In genomic region chr7:27099839-27100225, GRCh38 we compare ENCODE assay signal across 23 cellular contexts. TPM values are rescaled to one million over a fixed set of nuclear protein-coding genes. Genes with fewer than 3 reads are reported as not detected.
DNase-seq lines count a peak whose midpoint lies in the region; ATAC-seq, FAIRE-seq and TF ChIP-seq lines count a peak whose summit lies in the region.
"Had no signal": no experiment of that assay in that cellular context is flagged by ENCODE, and none has a peak within 500 bp of the region (broad histone marks: within the 10 kb centered on the region; RNA-seq: fewer than 3 reads in every experiment).

No MANE protein-coding gene starts in this region.

- POLR2A ChIA-PET in endothelial cell of umbilical vein (lab: Charles Lee) (interaction anchor here (0.8 to 1.2 kb wide), 3 partner anchors 22 to 236 kb away, joined by 3 to 4 read pairs (median 4); partner anchors contain the start of gene SKAP2), T-cell (lab: Charles Lee) (interaction anchor here in 1 of 2 donors (0.7 kb wide), 1 partner anchor 20 kb away, joined by 3 read pairs; no protein-coding TSS in a partner anchor)

- 60 to 67% (median 62%) methylated on average over 1 of the region's 1 CpG for WGBS in small intestine, 3 donors

- H3K27me3 ChIP-seq in Peyer's patch (no peaks in the 10 kb centered on the region), endothelial cell of umbilical vein (ENCODE audit: control insufficient read depth in 2 of 2, insufficient read depth in 2 of 2, low read length in 2 of 2) (no peaks in the 10 kb centered on the region), stomach smooth muscle (ENCODE audit: control insufficient read depth in 1 of 2, insufficient read depth in 2 of 2, low read length in 2 of 2) (no peaks in the 10 kb centered on the region), small intestine (ENCODE audit: control insufficient read depth in 2 of 2, insufficient read depth in 2 of 2, low read length in 2 of 2) (peaks cover 11 to 12% of the 10 kb centered on the region in 2 donors)

- no peak overlapping the region for H2AFZ ChIP-seq in endothelial cell of umbilical vein (ENCODE audit: low read depth, low read length)
- H2AFZ ChIP-seq: GM23338 had no signal

- TF ChIP-seq CTCF in Peyer's patch (IDR thresholded peaks at IDR 0.05) (no peak), endothelial cell of umbilical vein (IDR thresholded peaks at IDR 0.05; ENCODE audit: extremely low read depth in 1 of 2, insufficient read depth in 1 of 2, low read depth in 1 of 2, low read length in 2 of 2) (no peak)

- peak overlapping the region; percentile 74 for H3K4me2 ChIP-seq in endothelial cell of umbilical vein (ENCODE audit: insufficient read depth, low read length)

- dilution Hi-C loops in endothelial cell of umbilical vein (cut with MboI; ENCODE audit: extremely low pct_ligation_motif_present, low sequenced_read_pairs) = no loop called here

- H3K36me3 Mint-ChIP-seq in T-cell = peaks cover 24% of the 10 kb centered on the region

- no peaks in the 10 kb centered on the region for H3K9me1 ChIP-seq in endothelial cell of umbilical vein (replicated peaks; ENCODE audit: control insufficient read depth, extremely low read depth, insufficient read depth, low read length)

- no peak for TF ChIP-seq POLR2A in Peyer's patch (IDR thresholded peaks at IDR 0.05)
- no peak for TF ChIP-seq POLR2A in endothelial cell of umbilical vein (IDR thresholded peaks at IDR 0.05; ENCODE audit: low read depth, low read length)

- CTCF ChIA-PET in endothelial cell of umbilical vein (lab: Charles Lee) (interaction anchor here (0.9 to 9.6 kb wide), 10 partner anchors 10 to 413 kb away, joined by 3 to 124 read pairs (median 4); partner anchors contain the start of genes HOXA5 and HOXA9), T-cell (lab: Charles Lee) (interaction anchor here (0.5 to 0.7 kb wide), 2 partner anchors 81 to 766 kb away, joined by 3 to 4 read pairs; no protein-coding TSS in a partner anchor)

- H3K36me3 ChIP-seq in Peyer's patch (no peaks in the 10 kb centered on the region), endothelial cell of umbilical vein (ENCODE audit: control insufficient read depth in 2 of 2, extremely low read depth in 1 of 2, insufficient read depth in 2 of 2, low read length in 2 of 2) (peaks cover 0 to 3% of the 10 kb centered on the region in 2 experiments), stomach smooth muscle (ENCODE audit: control insufficient read depth in 2 of 2, insufficient read depth in 2 of 2, low read length in 2 of 2) (no peaks in the 10 kb centered on the region), small intestine (ENCODE audit: control insufficient read depth in 2 of 2, insufficient read depth in 2 of 2, low read length in 2 of 2) (no peaks in the 10 kb centered on the region)
- H3K36me3 ChIP-seq: heart left ventricle had no signal

- no peaks in the 10 kb centered on the region for H4K20me1 ChIP-seq in endothelial cell of umbilical vein (replicated peaks; ENCODE audit: control insufficient read depth, extremely low read depth, insufficient read depth, low read length)

- ATAC-seq in T-cell (replicated peaks in 1 of 4) = no peak
- ATAC-seq: esophagus mucosa; GM23338; heart left ventricle; right cardiac atrium; stimulated activated naive B cell treated with anti-CD40 and anti-IgM and Interleukin-4, amounts not matched to agents 10 μg/mL and 1 μg/mL and 100 μg/mL, for 72 hours; T-helper 17 cell had no signal

- peaks cover 39 to 52% (median 46%) of the 10 kb centered on the region in 3 donors for H3K4me1 Mint-ChIP-seq in T-cell

- H3K27ac Mint-ChIP-seq in T-cell = no peak overlapping the region
- H3K27ac Mint-ChIP-seq: activated B cell treated with CpG ODN at 0.5 μM for 24 hours; activated naive CD8-positive, alpha-beta T cell treated with anti-CD3 and anti-CD28 coated beads for 36 hours; activated T-helper 1 cell treated with anti-CD3 and anti-CD28 coated beads, Interleukin-12 subunit alpha, Interleukin-12 subunit beta, Interleukin-2, Interleukin-4 antibody, amounts not matched to agents 30 ng/mL and 10 ng/mL and 1 ng/mL, durations not matched to agents 14 hours and 24 hours and 36 hours; CD4-positive, alpha-beta memory T cell; GM23338; T-helper 17 cell had no signal

- H3K79me2 ChIP-seq in endothelial cell of umbilical vein (ENCODE audit: control insufficient read depth, insufficient read depth, low read length) = peaks cover 94% of the 10 kb centered on the region

- H3K4me3 Mint-ChIP-seq in T-cell = no peak overlapping the region
- H3K4me3 Mint-ChIP-seq: activated B cell treated with CpG ODN at 0.5 μM for 24 hours; activated naive CD8-positive, alpha-beta T cell treated with anti-CD3 and anti-CD28 coated beads for 36 hours; activated T-helper 1 cell treated with anti-CD3 and anti-CD28 coated beads, Interleukin-12 subunit alpha, Interleukin-12 subunit beta, Interleukin-2, Interleukin-4 antibody, amounts not matched to agents 30 ng/mL and 10 ng/mL and 1 ng/mL, durations not matched to agents 14 hours and 24 hours and 36 hours; GM23338; stimulated activated naive B cell treated with anti-CD40 and anti-IgM and Interleukin-4, amounts not matched to agents 10 μg/mL and 1 μg/mL and 100 μg/mL, for 72 hours; T-helper 17 cell had no signal

- no peak for DNase-seq in Peyer's patch
- peak; percentile 52 for DNase-seq in endothelial cell of umbilical vein (ENCODE audit: low read depth, low spot score)
- DNase-seq in medulla oblongata (ENCODE audit: extremely low spot score) = peak; percentile 18
- DNase-seq in T-cell = no peak
- DNase-seq in small intestine = no peak
- no peak for DNase-seq in NK-92 treated with Interleukin-12 subunit alpha and Interleukin-12 subunit beta, amount 100 ng/mL, for 24 hours (lab: John Stamatoyannopoulos, UW)
- no peak for DNase-seq in activated CD8-positive, alpha-beta memory T cell treated with anti-CD3 and anti-CD28 coated beads, Interleukin-2, amount 50 U/mL, for 48 hours
- DNase-seq: activated B cell treated with CpG ODN at 0.5 μM for 24 hours; activated naive CD8-positive, alpha-beta T cell treated with anti-CD3 and anti-CD28 coated beads for 36 hours; CD4-positive, alpha-beta memory T cell; heart left ventricle; NCI-H2029 treated with DMSO at 0.1 percent for 48 hours; nucleus accumbens; right cardiac atrium; SHP77; stimulated activated naive B cell treated with anti-CD40 and anti-IgM and Interleukin-4, amounts not matched to agents 10 μg/mL and 1 μg/mL and 100 μg/mL, for 72 hours; T-helper 17 cell had no signal

- H3K9ac ChIP-seq in endothelial cell of umbilical vein (replicated peaks; ENCODE audit: extremely low read depth, insufficient read depth, low read length) (peak overlapping the region; percentile 71), stomach smooth muscle (ENCODE audit: low read length in 2 of 2) (peak overlapping the region; percentile 7 to 92)

- no peak for FAIRE-seq in endothelial cell of umbilical vein (lab: Jason Lieb, UNC)
- no peak for FAIRE-seq in small intestine (lab: Jason Lieb, UNC)

- peaks cover 0 to 30% (median 5%) of the 10 kb centered on the region in 4 donors for H3K4me1 ChIP-seq in Peyer's patch
- peaks cover 71% of the 10 kb centered on the region for H3K4me1 ChIP-seq in endothelial cell of umbilical vein (ENCODE audit: control insufficient read depth, extremely low read depth, insufficient read depth, low read length)
- peaks cover 34% of the 10 kb centered on the region for H3K4me1 ChIP-seq in stomach smooth muscle (ENCODE audit: control insufficient read depth, insufficient read depth, low read length)
- peaks cover 2% of the 10 kb centered on the region in 2 donors for H3K4me1 ChIP-seq in small intestine (ENCODE audit: control insufficient read depth in 2 of 2, insufficient read depth in 1 of 2, low read depth in 1 of 2, low read length in 1 of 2)

- intact Hi-C loops in endothelial cell of umbilical vein (cut with micrococcal nuclease) = loop anchor here (5.0 kb wide), 1 partner anchor 728 kb away; no protein-coding TSS in a partner anchor

- H3K9me3 Mint-ChIP-seq in T-cell = no peaks in the 10 kb centered on the region
- H3K9me3 Mint-ChIP-seq: activated B cell treated with CpG ODN at 0.5 μM for 24 hours; activated naive CD8-positive, alpha-beta T cell treated with anti-CD3 and anti-CD28 coated beads for 36 hours; activated T-helper 1 cell treated with anti-CD3 and anti-CD28 coated beads, Interleukin-12 subunit alpha, Interleukin-12 subunit beta, Interleukin-2, Interleukin-4 antibody, amounts not matched to agents 30 ng/mL and 10 ng/mL and 1 ng/mL, durations not matched to agents 14 hours and 24 hours and 36 hours; stimulated activated naive B cell treated with anti-CD40 and anti-IgM and Interleukin-4, amounts not matched to agents 10 μg/mL and 1 μg/mL and 100 μg/mL, for 72 hours had no signal

- H3K4me3 ChIP-seq in Peyer's patch (no peak overlapping the region), endothelial cell of umbilical vein (replicated peaks in 1 of 3; ENCODE audit: insufficient read depth in 1 of 3, low read depth in 1 of 3, low read length in 3 of 3) (peak overlapping the region in 1 of 3 experiments; percentile 92), stomach smooth muscle (ENCODE audit: low read length in 2 of 2) (peak overlapping the region; percentile 96 to 97), small intestine (ENCODE audit: low read depth in 1 of 2, low read length in 2 of 2) (no peak overlapping the region)

- BruUV-seq in endothelial cell of umbilical vein (replicated peaks; lab: Mats Ljungman, UMichigan) = no TSS peak

- H3K27me3 Mint-ChIP-seq in T-cell = peaks cover 59 to 83% of the 10 kb centered on the region in 2 donors

- no peaks in the 10 kb centered on the region for H3K9me3 ChIP-seq in Peyer's patch
- no peaks in the 10 kb centered on the region for H3K9me3 ChIP-seq in endothelial cell of umbilical vein (replicated peaks; ENCODE audit: control insufficient read depth, insufficient read depth, low read length)
- no peaks in the 10 kb centered on the region for H3K9me3 ChIP-seq in stomach smooth muscle (ENCODE audit: control insufficient read depth in 2 of 2, low read length in 2 of 2)
- H3K9me3 ChIP-seq in small intestine (ENCODE audit: control insufficient read depth, low read depth) = no peaks in the 10 kb centered on the region
- H3K9me3 ChIP-seq: heart left ventricle had no signal

- peak overlapping the region in 3 of 4 donors; percentile 47 to 93 (median 83) for H3K27ac ChIP-seq in Peyer's patch
- peak overlapping the region; percentile 93 for H3K27ac ChIP-seq in endothelial cell of umbilical vein (ENCODE audit: insufficient read depth, low read depth, low read length)
- peak overlapping the region; percentile 97 for H3K27ac ChIP-seq in stomach smooth muscle (ENCODE audit: low read length)
- H3K27ac ChIP-seq in small intestine (ENCODE audit: low read depth in 1 of 2, low read length in 1 of 2) = peak overlapping the region in 1 of 2 donors; percentile 13

RNA-seq across cellular contexts. Expression of gene HOXA2, which starts 2.7 kb away (rescaled TPM):
- total RNA-seq in Peyer's patch (10 to 100 TPM in 1 of 4 donors, 1 to 10 TPM in 3; 4.7 to 24.8 (median 8.9) TPM), endothelial cell of umbilical vein (2.2 and 2.3 TPM in 2 replicates), T-cell (not detected)
- polyA plus RNA-seq in endothelial cell of umbilical vein (1.6 and 1.9 TPM in 2 replicates), small intestine (under 1 TPM in 1 of 3 donors, not detected in 2; 0.97 TPM)
- polyA plus RNA-seq in endothelial cell of umbilical vein (2011; cell fraction: cytosol; rRNA removed) = 1.2 and 1.4 TPM in 2 replicates
- 4.1 and 4.8 TPM in 2 replicates for polyA plus RNA-seq in endothelial cell of umbilical vein (2011; cell fraction: nucleus; rRNA removed)
- 1.1 and 2.0 TPM in 2 replicates for polyA plus RNA-seq in endothelial cell of umbilical vein (2012)
- polyA minus RNA-seq in endothelial cell of umbilical vein = 0.68 and 0.98 TPM in 2 replicates
- not detected for polyA minus RNA-seq in endothelial cell of umbilical vein (2011; cell fraction: cytosol; rRNA and poly(A)+ RNA removed)
- polyA minus RNA-seq in endothelial cell of umbilical vein (2011; cell fraction: nucleus; rRNA and poly(A)+ RNA removed) = 2.5 and 3.0 TPM in 2 replicates
- total RNA-seq: activated B cell treated with CpG ODN at 0.5 μM for 24 hours; activated CD8-positive, alpha-beta memory T cell treated with anti-CD3 and anti-CD28 coated beads for 36 hours; activated naive CD8-positive, alpha-beta T cell treated with anti-CD3 and anti-CD28 coated beads for 36 hours; activated T-helper 1 cell treated with anti-CD3 and anti-CD28 coated beads, Interleukin-12 subunit alpha, Interleukin-12 subunit beta, Interleukin-2, Interleukin-4 antibody, amounts not matched to agents 30 ng/mL and 10 ng/mL and 1 ng/mL, durations not matched to agents 14 hours and 24 hours and 36 hours; CD4-positive, alpha-beta memory T cell; GM23338; T-helper 17 cell had no signal
- polyA plus RNA-seq: CD4-positive, alpha-beta memory T cell; GM23338; IgD-negative memory B cell had no signal

RNA-seq across cellular contexts. Expression of gene HOXA1, which starts 4.0 kb away (rescaled TPM):
- total RNA-seq in Peyer's patch = 1 to 10 TPM; 1.7 to 5.3 (median 1.9) TPM
- 1.5 and 2.4 TPM in 2 replicates for total RNA-seq in endothelial cell of umbilical vein
- 1.2 and 1.5 TPM in 2 replicates for polyA plus RNA-seq in endothelial cell of umbilical vein
- polyA plus RNA-seq in endothelial cell of umbilical vein (2011; cell fraction: cytosol; rRNA removed) = 0.99 and 1.2 TPM in 2 replicates
- 1.5 and 1.6 TPM in 2 replicates for polyA plus RNA-seq in endothelial cell of umbilical vein (2011; cell fraction: nucleus; rRNA removed)
- 1.4 and 2.3 TPM in 2 replicates for polyA plus RNA-seq in endothelial cell of umbilical vein (2012)
- 0.89 and 1.3 TPM in 2 replicates for polyA minus RNA-seq in endothelial cell of umbilical vein
- polyA minus RNA-seq in endothelial cell of umbilical vein (2011; cell fraction: cytosol; rRNA and poly(A)+ RNA removed) = not detected
- 1.1 and 1.3 TPM in 2 replicates for polyA minus RNA-seq in endothelial cell of umbilical vein (2011; cell fraction: nucleus; rRNA and poly(A)+ RNA removed)
- under 1 TPM; 0.28 to 0.66 (median 0.54) TPM for total RNA-seq in T-cell
- under 1 TPM in 2 of 3 donors, not detected in 1; 0.49 to 0.81 TPM for polyA plus RNA-seq in small intestine
- total RNA-seq: GM23338 had no signal
- polyA plus RNA-seq: GM23338 had no signal

RNA-seq across cellular contexts. Expression of gene HOXA4, which starts 30.7 kb away (rescaled TPM):
- 10 to 100 TPM in 1 of 4 donors, 1 to 10 TPM in 3; 2.6 to 11.5 (median 5.9) TPM for total RNA-seq in Peyer's patch
- 7.5 and 8.1 TPM in 2 replicates for total RNA-seq in endothelial cell of umbilical vein
- 4.9 and 5.8 TPM in 2 replicates for polyA plus RNA-seq in endothelial cell of umbilical vein
- 5.1 and 5.7 TPM in 2 replicates for polyA plus RNA-seq in endothelial cell of umbilical vein (2011; cell fraction: cytosol; rRNA removed)
- 16.7 and 22.7 TPM in 2 replicates for polyA plus RNA-seq in endothelial cell of umbilical vein (2011; cell fraction: nucleus; rRNA removed)
- polyA plus RNA-seq in endothelial cell of umbilical vein (2012) = 10.9 and 15.8 TPM in 2 replicates
- 2.7 TPM in 2 replicates for polyA minus RNA-seq in endothelial cell of umbilical vein
- not detected for polyA minus RNA-seq in endothelial cell of umbilical vein (2011; cell fraction: cytosol; rRNA and poly(A)+ RNA removed)
- polyA minus RNA-seq in endothelial cell of umbilical vein (2011; cell fraction: nucleus; rRNA and poly(A)+ RNA removed) = 6.6 and 7.0 TPM in 2 replicates
- under 1 TPM in 3 of 5 donors, not detected in 2; 0.25 to 0.38 (median 0.36) TPM for total RNA-seq in T-cell
- polyA plus RNA-seq in small intestine = 1 to 10 TPM in 2 of 3 donors, not detected in 1; 2.4 to 7.9 TPM
- total RNA-seq: activated naive CD8-positive, alpha-beta T cell treated with anti-CD3 and anti-CD28 coated beads for 36 hours; activated T-helper 1 cell treated with anti-CD3 and anti-CD28 coated beads, Interleukin-12 subunit alpha, Interleukin-12 subunit beta, Interleukin-2, Interleukin-4 antibody, amounts not matched to agents 30 ng/mL and 10 ng/mL and 1 ng/mL, durations not matched to agents 14 hours and 24 hours and 36 hours; GM23338 had no signal
- polyA plus RNA-seq: GM23338, IgD-negative memory B cell had no signal

RNA-seq across cellular contexts. Expression of gene HOXA5, which starts 43.6 kb away (rescaled TPM):
- total RNA-seq in Peyer's patch = 10 to 100 TPM in 3 of 4 donors, 1 to 10 TPM in 1; 8.3 to 24.3 (median 20.1) TPM
- total RNA-seq in endothelial cell of umbilical vein = 18.8 and 21.4 TPM in 2 replicates
- 18.6 and 22.1 TPM in 2 replicates for polyA plus RNA-seq in endothelial cell of umbilical vein
- 15.7 and 18.5 TPM in 2 replicates for polyA plus RNA-seq in endothelial cell of umbilical vein (2011; cell fraction: cytosol; rRNA removed)
- 29.1 and 32.2 TPM in 2 replicates for polyA plus RNA-seq in endothelial cell of umbilical vein (2011; cell fraction: nucleus; rRNA removed)
- 19.5 and 28.4 TPM in 2 replicates for polyA plus RNA-seq in endothelial cell of umbilical vein (2012)
- polyA minus RNA-seq in endothelial cell of umbilical vein = 12.0 and 16.8 TPM in 2 replicates
- polyA minus RNA-seq in endothelial cell of umbilical vein (2011; cell fraction: cytosol; rRNA and poly(A)+ RNA removed) = 1.3 TPM
- polyA minus RNA-seq in endothelial cell of umbilical vein (2011; cell fraction: nucleus; rRNA and poly(A)+ RNA removed) = 10.0 and 11.6 TPM in 2 replicates
- under 1 TPM in 2 of 5 donors, not detected in 3; 0.18 to 0.32 TPM for total RNA-seq in T-cell
- polyA plus RNA-seq in small intestine = 1 to 10 TPM in 2 of 3 donors, under 1 TPM in 1; 0.45 to 7.7 (median 2.4) TPM
- total RNA-seq: activated B cell treated with CpG ODN at 0.5 μM for 24 hours; activated CD8-positive, alpha-beta memory T cell treated with anti-CD3 and anti-CD28 coated beads for 36 hours; activated naive CD8-positive, alpha-beta T cell treated with anti-CD3 and anti-CD28 coated beads for 36 hours; activated T-helper 1 cell treated with anti-CD3 and anti-CD28 coated beads, Interleukin-12 subunit alpha, Interleukin-12 subunit beta, Interleukin-2, Interleukin-4 antibody, amounts not matched to agents 30 ng/mL and 10 ng/mL and 1 ng/mL, durations not matched to agents 14 hours and 24 hours and 36 hours; CD4-positive, alpha-beta memory T cell; GM23338 had no signal
- polyA plus RNA-seq: CD4-positive, alpha-beta memory T cell; GM23338; IgD-negative memory B cell had no signal

RNA-seq across cellular contexts. Expression of gene HOXA6, which starts 47.7 kb away (rescaled TPM):
- total RNA-seq in Peyer's patch (10 to 100 TPM; 18.7 to 45.0 (median 30.7) TPM), endothelial cell of umbilical vein (17.9 and 20.7 TPM in 2 replicates), T-cell (under 1 TPM in 2 of 5 donors, not detected in 3; 0.50 to 0.65 TPM)
- polyA plus RNA-seq in endothelial cell of umbilical vein (7.8 and 10.0 TPM in 2 replicates), small intestine (under 1 TPM in 2 of 3 donors, not detected in 1; 0.46 to 0.81 TPM)
- 5.0 and 6.7 TPM in 2 replicates for polyA plus RNA-seq in endothelial cell of umbilical vein (2011; cell fraction: cytosol; rRNA removed)
- polyA plus RNA-seq in endothelial cell of umbilical vein (2011; cell fraction: nucleus; rRNA removed) = 15.6 and 19.9 TPM in 2 replicates
- polyA plus RNA-seq in endothelial cell of umbilical vein (2012) = 6.1 and 6.2 TPM in 2 replicates
- polyA minus RNA-seq in endothelial cell of umbilical vein = 6.1 and 6.7 TPM in 2 replicates
- polyA minus RNA-seq in endothelial cell of umbilical vein (2011; cell fraction: cytosol; rRNA and poly(A)+ RNA removed) = not detected
- polyA minus RNA-seq in endothelial cell of umbilical vein (2011; cell fraction: nucleus; rRNA and poly(A)+ RNA removed) = 8.4 and 18.0 TPM in 2 replicates
- total RNA-seq: activated B cell treated with CpG ODN at 0.5 μM for 24 hours; activated CD8-positive, alpha-beta memory T cell treated with anti-CD3 and anti-CD28 coated beads for 36 hours; activated naive CD8-positive, alpha-beta T cell treated with anti-CD3 and anti-CD28 coated beads for 36 hours; activated T-helper 1 cell treated with anti-CD3 and anti-CD28 coated beads, Interleukin-12 subunit alpha, Interleukin-12 subunit beta, Interleukin-2, Interleukin-4 antibody, amounts not matched to agents 30 ng/mL and 10 ng/mL and 1 ng/mL, durations not matched to agents 14 hours and 24 hours and 36 hours; CD4-positive, alpha-beta memory T cell; GM23338; heart left ventricle; right cardiac atrium; T-helper 17 cell had no signal
- polyA plus RNA-seq: CD4-positive, alpha-beta memory T cell; GM23338; heart left ventricle; right cardiac atrium had no signal

Comparison
In these comparisons a context has a peak if more than half of its experiments do, and no peak if none do; other contexts are left out.
1. DNase-seq: peak in endothelial cell of umbilical vein (single experiment) and medulla oblongata (single experiment); none in Peyer's patch (0 of 3), T-cell (0 of 34), small intestine (single experiment), NK-92 treated with Interleukin-12 subunit alpha and Interleukin-12 subunit beta, amount 100 ng/mL, for 24 hours (single experiment) and activated CD8-positive, alpha-beta memory T cell treated with anti-CD3 and anti-CD28 coated beads, Interleukin-2, amount 50 U/mL, for 48 hours (single experiment).
2. H3K4me3 ChIP-seq: peak in stomach smooth muscle (2 of 2); none in Peyer's patch (0 of 4) and small intestine (0 of 2).